16 cellular contexts compared by ENCODE assay signal in the genomic region with DNA sequence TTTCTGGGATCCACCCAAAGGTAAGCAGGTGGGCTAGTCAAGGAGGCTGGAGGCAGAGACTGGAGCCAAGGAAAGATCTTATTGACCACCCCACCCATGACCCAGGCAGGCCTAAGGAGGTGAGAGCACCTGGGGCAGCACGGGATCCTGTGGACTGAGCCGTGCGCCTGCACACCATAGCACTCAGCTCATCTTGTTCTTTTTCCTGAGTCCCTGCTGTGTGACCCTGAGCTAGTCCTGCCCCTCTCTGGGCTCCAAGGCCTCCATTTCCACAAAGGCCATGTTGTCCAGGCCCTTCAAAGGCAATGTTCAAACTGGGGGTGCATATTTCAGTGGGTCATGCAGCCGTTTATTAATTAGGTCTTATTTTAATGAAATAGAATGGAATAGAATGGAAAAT. TPM values are rescaled to one million over a fixed set of nuclear protein-coding genes. Genes with fewer than 3 reads are reported as not detected.
DNase-seq lines count a peak whose midpoint lies in the region; ATAC-seq and TF ChIP-seq lines count a peak whose summit lies in the region.
"Had no signal": no experiment of that assay in that cellular context is flagged by ENCODE, and none has a peak within 500 bp of the region (broad histone marks: within the 10 kb centered on the region; RNA-seq: fewer than 3 reads in every experiment).

No MANE protein-coding gene starts in this region.

- CTCF ChIA-PET in HEK293 (lab: Yijun Ruan, JAX) = interaction anchor here (1.9 kb wide), 1 partner anchor 56 kb away, joined by 7 read pairs; no protein-coding TSS in a partner anchor

- POLR2A ChIA-PET in HEK293 (lab: Yijun Ruan, JAX) = no interaction called here

- no peak overlapping the region for H4K91ac ChIP-seq in neuronal stem cell (ENCODE audit: low read depth, low read length, poor library complexity)

- H3K9me3 ChIP-seq in HEK293 (ENCODE audit: control insufficient read depth, insufficient read depth, low read depth, low read length) = no peaks in the 10 kb centered on the region
- H3K9me3 ChIP-seq in neuronal stem cell (replicated peaks in 1 of 2; ENCODE audit: control insufficient read depth in 2 of 2, insufficient read depth in 1 of 2, low read depth in 1 of 2, low read length in 2 of 2) = no peaks in the 10 kb centered on the region
- H3K9me3 ChIP-seq: BE2C, Caco-2, HAP-1 had no signal

- no peak overlapping the region for H3K4me2 ChIP-seq in neuronal stem cell (ENCODE audit: insufficient read depth, low read length, poor library complexity, severe bottlenecking)

- no peak overlapping the region for H2AFZ ChIP-seq in neuronal stem cell (ENCODE audit: low read length)
- H2AFZ ChIP-seq: GM23248 had no signal

- no peak overlapping the region for H3K9ac ChIP-seq in neuronal stem cell (ENCODE audit: low read depth, low read length, poor library complexity)
- H3K9ac ChIP-seq: GM23248 had no signal

- H3K4me3 ChIP-seq in HEK293 (ENCODE audit: low read depth, low read length) (no peak overlapping the region), neuronal stem cell (ENCODE audit: low read length in 2 of 2) (no peak overlapping the region)
- H3K4me3 ChIP-seq: GM23248, HAP-1 had no signal

- no peak for TF ChIP-seq CTCF in HEK293 (tag by site-specific recombination; IDR thresholded peaks at IDR 0.05)

- no peak overlapping the region for H4K8ac ChIP-seq in neuronal stem cell (ENCODE audit: low read depth, low read length)

- no peak for DNase-seq in neuronal stem cell (ENCODE audit: low spot score)
- no peak for DNase-seq in hepatic stellate cell (ENCODE audit: low spot score)
- no peak for DNase-seq in kidney glomerular epithelial cell (lab: John Stamatoyannopoulos, UW)
- no peak for DNase-seq in left lobe of liver (ENCODE audit: low spot score)
- DNase-seq: ACHN; BE2C; Caco-2; CD4-positive, alpha-beta T cell; GDM1; GM23248 had no signal

- no peak overlapping the region for H2BK120ac ChIP-seq in neuronal stem cell (ENCODE audit: low read depth, low read length)

- H3K14ac ChIP-seq in neuronal stem cell (ENCODE audit: low read length) = no peak overlapping the region

- ATAC-seq in left lobe of liver = no peak

- H2AK5ac ChIP-seq in neuronal stem cell (ENCODE audit: low read depth, low read length) = no peak overlapping the region

- no peak overlapping the region for H3K4ac ChIP-seq in neuronal stem cell (ENCODE audit: low read length)

- H3K27ac ChIP-seq in HEK293 (ENCODE audit: extremely low read depth, low read depth, low read length) (no peak overlapping the region), angular gyrus (ENCODE audit: low read depth, low read length) (peak overlapping the region; percentile 52), neuronal stem cell (replicated peaks; ENCODE audit: low read length) (no peak overlapping the region)
- H3K27ac ChIP-seq: C4-2B, GM23248 had no signal

- no peak overlapping the region for H3K18ac ChIP-seq in neuronal stem cell (ENCODE audit: low read length)

- H2BK5ac ChIP-seq in neuronal stem cell (ENCODE audit: low read length) = no peak overlapping the region

- H2BK15ac ChIP-seq in neuronal stem cell (ENCODE audit: low read length) = no peak overlapping the region

- H3K4me1 ChIP-seq in HEK293 (ENCODE audit: control insufficient read depth, insufficient read depth, low read length) (no peaks in the 10 kb centered on the region), neuronal stem cell (ENCODE audit: control insufficient read depth in 2 of 2, insufficient read depth in 1 of 2, low read depth in 1 of 2, low read length in 2 of 2) (peaks cover 30 to 35% of the 10 kb centered on the region in 2 donors)
- H3K4me1 ChIP-seq: BE2C, HAP-1 had no signal

- WGBS in neuronal stem cell (ENCODE audit: extremely low coverage in 2 of 2, insufficient read length in 2 of 2, insufficient replicate concordance in 1 of 2), 2 donors = no CpG with 5 or more reads among the region's 4 CpGs

- peak overlapping the region; percentile 2 for H2BK12ac ChIP-seq in neuronal stem cell (ENCODE audit: low read length)

- no peak overlapping the region for H3K23ac ChIP-seq in neuronal stem cell (ENCODE audit: low read depth, low read length, poor library complexity)

- H3K27me3 ChIP-seq in neuronal stem cell (ENCODE audit: control insufficient read depth in 3 of 3, insufficient read depth in 3 of 3, low read depth in 1 of 3, low read length in 3 of 3) = peaks cover 0 to 32% (median 0%) of the 10 kb centered on the region in 3 experiments
- H3K27me3 ChIP-seq: BE2C had no signal

- H3K36me3 ChIP-seq in HEK293 (ENCODE audit: control insufficient read depth in 2 of 2, insufficient read depth in 1 of 2, low read length in 2 of 2) = no peaks in the 10 kb centered on the region
- no peaks in the 10 kb centered on the region for H3K36me3 ChIP-seq in neuronal stem cell (replicated peaks in 1 of 2; ENCODE audit: control insufficient read depth in 2 of 2, insufficient read depth in 2 of 2, low read length in 2 of 2)
- H3K36me3 ChIP-seq: BE2C, HAP-1 had no signal

- H3K79me1 ChIP-seq in neuronal stem cell (ENCODE audit: low read depth, low read length) = no peaks in the 10 kb centered on the region

TF ChIP-seq in HEK293, 187 proteins besides CTCF, POLR2A, EP300 and RAD21:
- TF ChIP-seq BCL11A (tag by site-specific recombination; IDR thresholded peaks at IDR 0.05; ENCODE audit: low read depth) (no peak), ZNF768 (tag by site-specific recombination; IDR thresholded peaks at IDR 0.05) (peak; percentile 81; the same call in 1 of the 2 replicates), ZNF184 (tag by site-specific recombination; IDR thresholded peaks at IDR 0.05) (no peak), ZFHX2 (tag by site-specific recombination; conservative IDR thresholded peaks at IDR 0.05) (no peak), ZNF354C (tag by site-specific recombination; IDR thresholded peaks at IDR 0.05; ENCODE audit: borderline replicate concordance, low read depth) (no peak), MEIS1 (CRISPR knock-in tag; IDR thresholded peaks at IDR 0.05; ENCODE audit: borderline replicate concordance) (no peak)
- TF ChIP-seq, protein P1, sequence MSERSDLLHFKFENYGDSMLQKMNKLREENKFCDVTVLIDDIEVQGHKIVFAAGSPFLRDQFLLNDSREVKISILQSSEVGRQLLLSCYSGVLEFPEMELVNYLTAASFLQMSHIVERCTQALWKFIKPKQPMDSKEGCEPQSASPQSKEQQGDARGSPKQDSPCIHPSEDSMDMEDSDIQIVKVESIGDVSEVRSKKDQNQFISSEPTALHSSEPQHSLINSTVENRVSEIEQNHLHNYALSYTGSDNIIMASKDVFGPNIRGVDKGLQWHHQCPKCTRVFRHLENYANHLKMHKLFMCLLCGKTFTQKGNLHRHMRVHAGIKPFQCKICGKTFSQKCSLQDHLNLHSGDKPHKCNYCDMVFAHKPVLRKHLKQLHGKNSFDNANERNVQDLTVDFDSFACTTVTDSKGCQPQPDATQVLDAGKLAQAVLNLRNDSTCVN (tag by site-specific recombination; optimal IDR thresholded peaks at IDR 0.05) = no peak
TF ChIP-seq in HEK293: peak in this region for 1.

RNA-seq across cellular contexts. Expression of a gene that starts 7.2 kb away (rescaled TPM):
- polyA plus RNA-seq in neuronal stem cell (2013, experiment 1 of 2) = 8.9 TPM
- polyA plus RNA-seq in neuronal stem cell (2013, experiment 2 of 2) = 9.1 TPM
- total RNA-seq in left lobe of liver = not detected
- total RNA-seq: CD4-positive, alpha-beta T cell had no signal

RNA-seq across cellular contexts. Expression of a gene that starts 22.7 kb away (rescaled TPM):
- 2.9 TPM for polyA plus RNA-seq in neuronal stem cell (2013, experiment 1 of 2)
- polyA plus RNA-seq in neuronal stem cell (2013, experiment 2 of 2) = 2.7 TPM
- not detected for total RNA-seq in left lobe of liver
- total RNA-seq: Caco-2; CD4-positive, alpha-beta T cell; GM23248; H4; HT-29 had no signal
- polyA plus RNA-seq: GM23248 had no signal

RNA-seq across cellular contexts. Expression of a gene that starts 44.4 kb away (rescaled TPM):
- 0.13 TPM for polyA plus RNA-seq in neuronal stem cell (2013, experiment 1 of 2)
- polyA plus RNA-seq in neuronal stem cell (2013, experiment 2 of 2) = 0.08 TPM
- total RNA-seq in left lobe of liver = 0.08 TPM
- total RNA-seq: Caco-2; CD4-positive, alpha-beta T cell; GM23248; H4; HT-29 had no signal
- polyA plus RNA-seq: GM23248 had no signal

RNA-seq across cellular contexts. Expression of a gene that starts 48.4 kb away (rescaled TPM):
- not detected for polyA plus RNA-seq in neuronal stem cell (2013, experiment 1 of 2)
- not detected for polyA plus RNA-seq in neuronal stem cell (2013, experiment 2 of 2)
- total RNA-seq in left lobe of liver = 1.2 TPM
- total RNA-seq: Caco-2; CD4-positive, alpha-beta T cell; H4; HT-29 had no signal
